ENCODE assay signal across 8 cellular contexts in genomic region chr10:70816220-70816894, GRCh38. TPM values are rescaled to one million over a fixed set of nuclear protein-coding genes. Genes with fewer than 3 reads are reported as not detected.
DNase-seq lines count a peak whose midpoint lies in the region; ATAC-seq and TF ChIP-seq lines count a peak whose summit lies in the region.

No MANE protein-coding gene starts in this region.

- intact Hi-C loops in ascending aorta (cut with DNase I): loop anchor here (2.0 to 5.0 kb wide), 5 partner anchors 72 to 434 kb away; partner anchors contain the start of genes LRRC20, PALD1, PCBD1 and UNC5B
- intact Hi-C loops in posterior vena cava (cut with DNase I): loop anchor here (5.0 kb wide), 2 partner anchors 66 to 71 kb away; partner anchors contain the start of gene PCBD1 (in 1 of the 2)

- 0 out of 2 replicates have a peak, but pooled peaks cover 2% of the 10 kb centered on the region for H3F3A ChIP-seq in DOHH2 (ENCODE audit: control insufficient read depth, insufficient read depth)

- H3K79me2 ChIP-seq in DOHH2 (ENCODE audit: control insufficient read depth, low read length): peaks cover 7% of the 10 kb centered on the region

- H3K27ac ChIP-seq in DOHH2 (ENCODE audit: low read depth, low read length) (no peak overlapping the region), ascending aorta (peak overlapping the region; percentile 91 to 98), right atrium auricular region (peak overlapping the region; percentile 89 to 93)

- DNase-seq in Kasumi-1 (lab: John Stamatoyannopoulos, UW): peak; percentile 86 to 89
- DNase-seq in T-cell: peak in 23 of 34 experiments; percentile 2 to 33 (median 15)
- DNase-seq in ascending aorta (ENCODE audit: low spot score in 2 of 2): peak in 1 of 2 donors; percentile 82
- DNase-seq in right atrium auricular region (ENCODE audit: low spot score): peak; percentile 64
- DNase-seq in posterior vena cava (ENCODE audit: low spot score): peak; percentile 88
- DNase-seq in cerebellar nuclear complex (lab: John Stamatoyannopoulos, UW): no peak

- peaks cover 10% of the 10 kb centered on the region for H3K36me3 Mint-ChIP-seq in T-cell

- H3K36me3 ChIP-seq in DOHH2 (ENCODE audit: control insufficient read depth, low read length) (peaks cover 7% of the 10 kb centered on the region; the same call in 1 of the 2 replicates), ascending aorta (peaks cover 0 to 20% of the 10 kb centered on the region in 2 donors), right atrium auricular region (peaks cover 13% of the 10 kb centered on the region)

- peak overlapping the region; percentile 86 to 88 for H3K27ac Mint-ChIP-seq in T-cell

- peaks cover 37 to 45% (median 41%) of the 10 kb centered on the region in 3 donors for H3K4me1 Mint-ChIP-seq in T-cell

- no peak for TF ChIP-seq CTCF in DOHH2 (IDR thresholded peaks at IDR 0.05; ENCODE audit: low read depth, low read length, poor library complexity, severe bottlenecking)
- no peak for TF ChIP-seq CTCF in ascending aorta (IDR thresholded peaks at IDR 0.05)
- TF ChIP-seq CTCF in right atrium auricular region (IDR thresholded peaks at IDR 0.05): no peak

- no peaks in the 10 kb centered on the region for H3K9me2 ChIP-seq in DOHH2 (replicated peaks; ENCODE audit: control insufficient read depth, low read length)

- H3K27me3 Mint-ChIP-seq in T-cell: no peaks in the 10 kb centered on the region

- no peaks in the 10 kb centered on the region for H4K20me1 ChIP-seq in DOHH2 (ENCODE audit: control insufficient read depth, insufficient read depth, low read depth, low read length)

- H3K4me2 ChIP-seq in DOHH2 (ENCODE audit: low read length): peak overlapping the region; percentile 74

- H3K4me3 Mint-ChIP-seq in T-cell: peak overlapping the region; percentile 84 to 89 (median 88)

- H3K4me1 ChIP-seq in DOHH2 (ENCODE audit: control insufficient read depth, low read length) (peaks cover 12% of the 10 kb centered on the region), ascending aorta (peaks cover 0 to 5% of the 10 kb centered on the region in 2 donors), right atrium auricular region (peaks cover 0 to 16% of the 10 kb centered on the region in 2 donors)

- H3K27me3 ChIP-seq in DOHH2 (ENCODE audit: control insufficient read depth, low read length) (no peaks in the 10 kb centered on the region), ascending aorta (no peaks in the 10 kb centered on the region), right atrium auricular region (no peaks in the 10 kb centered on the region)

- CTCF ChIA-PET in T-cell (lab: Charles Lee): interaction anchor here (0.5 to 1.2 kb wide), 5 partner anchors 8 to 414 kb away, joined by 3 to 4 read pairs (median 4); no protein-coding TSS in a partner anchor

- ATAC-seq in GM21786 (IDR thresholded peaks at IDR 0.05; ENCODE audit: unreplicated experiment) (peak; percentile 36), T-cell (replicated peaks in 1 of 4) (peak; percentile 51 to 63 (median 58))

- H3K9me3 Mint-ChIP-seq in T-cell: no peaks in the 10 kb centered on the region

- no peaks in the 10 kb centered on the region for H3K9me3 ChIP-seq in DOHH2 (ENCODE audit: control insufficient read depth, insufficient read depth, low read length)
- no peaks in the 10 kb centered on the region for H3K9me3 ChIP-seq in ascending aorta
- H3K9me3 ChIP-seq in right atrium auricular region: no peaks in the 10 kb centered on the region

- POLR2A ChIA-PET in T-cell (lab: Charles Lee): no interaction called here

- H3K4me3 ChIP-seq in DOHH2 (ENCODE audit: low read length): peak overlapping the region; percentile 73
- H3K4me3 ChIP-seq in ascending aorta: peak overlapping the region; percentile 82 to 90
- peak overlapping the region; percentile 72 to 91 for H3K4me3 ChIP-seq in right atrium auricular region

RNA-seq across cellular contexts. Expression of gene SGPL1, which starts 0.6 kb away (rescaled TPM):
- total RNA-seq in T-cell (10 to 100 TPM; 25.0 to 36.8 (median 27.9) TPM), ascending aorta (6.2 TPM), right atrium auricular region (1 to 10 TPM; 8.9 to 9.7 TPM), posterior vena cava (10 to 100 TPM; 27.9 to 37.2 TPM)

RNA-seq across cellular contexts. Expression of gene TBATA, which starts 31.2 kb away (rescaled TPM):
- total RNA-seq in T-cell (not detected), ascending aorta (not detected), right atrium auricular region (not detected), posterior vena cava (not detected)

Comparison
In these comparisons a context has a peak if more than half of its experiments do, and no peak if none do; other contexts are left out.
1. DNase-seq: peak in Kasumi-1 (2 of 2), T-cell (23 of 34), right atrium auricular region (single experiment) and posterior vena cava (single experiment); none in cerebellar nuclear complex (0 of 2).
2. Peak in every context shown above with its lines, with median percentiles within 50 percentile points of each other: H3K4me3 ChIP-seq.